Comparison of ENCODE assay signal across 17 cellular contexts in genomic region chr1:38082678-38083317, GRCh38. TPM values are rescaled to one million over a fixed set of nuclear protein-coding genes. Genes with fewer than 3 reads are reported as not detected.
"Had no signal": no experiment of that assay in that cellular context is flagged by ENCODE, and none has a peak within 500 bp of the region (broad histone marks: within the 10 kb centered on the region; RNA-seq: fewer than 3 reads in every experiment).

No MANE protein-coding gene starts in this region.

- DNase-seq: activated CD4-positive, alpha-beta T cell treated with anti-CD3 and anti-CD28 coated beads, Interleukin-2, amount 50 U/mL, for 4 hours; activated CD4-positive, CD25-positive, alpha-beta regulatory T cell treated with anti-CD3 and anti-CD28 coated beads, Interleukin-2, amount 50 U/mL, for 72 hours; activated CD8-positive, alpha-beta memory T cell treated with anti-CD3 and anti-CD28 coated beads, Interleukin-2, amount 10 ng/mL, durations not matched to agents 7 days and 5 days; activated effector memory CD4-positive, alpha-beta T cell treated with anti-CD3 and anti-CD28 coated beads, Interleukin-2, amount 50 U/mL, for 16 hours; activated T-cell treated with anti-CD3 and anti-CD28 coated beads, Interleukin-2, amount 50 U/mL, for 24 hours; amygdala; dermis blood vessel endothelial cell; endodermal cell; erythroblast; left colon; mammary epithelial cell; stimulated activated CD4-positive, alpha-beta T cell treated with anti-CD3 and anti-CD28 coated beads, Interleukin-2, amount 100 ng/mL, for 48 hours; stimulated activated CD8-positive, alpha-beta memory T cell treated with anti-CD3 and anti-CD28 coated beads, Interleukin-4, amount 100 ng/mL, for 48 hours; upper lobe of left lung had no signal

- H3K27ac ChIP-seq: upper lobe of left lung had no signal

- H3K4me1 ChIP-seq: upper lobe of left lung had no signal

- H3K4me3 ChIP-seq: upper lobe of left lung had no signal

- H3K9me3 ChIP-seq: upper lobe of left lung had no signal

- ATAC-seq: activated CD8-positive, alpha-beta memory T cell treated with anti-CD3 and anti-CD28 coated beads, Interleukin-2, amount 10 ng/mL, durations not matched to agents 7 days and 5 days; left colon; natural killer cell treated with Interleukin-12 subunit alpha and Interleukin-12 subunit beta and Interleukin-15 and Interleukin-18, amount 100 ng/mL, for 72 hours had no signal

- H3K27me3 ChIP-seq: upper lobe of left lung had no signal

- H3K36me3 ChIP-seq: upper lobe of left lung had no signal

RNA-seq across cellular contexts. Expression of gene POU3F1, which starts 36.2 kb away (rescaled TPM):
- total RNA-seq: cerebellum, glomerular endothelial cell, left colon had no signal
